In genomic region chr16:12062343-12063003, GRCh38 we compare ENCODE assay signal across 7 cellular contexts.
DNase-seq lines count a peak whose midpoint lies in the region; ATAC-seq and TF ChIP-seq lines count a peak whose summit lies in the region.

No MANE protein-coding gene starts in this region.

- no peak for TF ChIP-seq POLR2A in IMR-90 (IDR thresholded peaks at IDR 0.05; ENCODE audit: low read depth, low read length)
- TF ChIP-seq POLR2A in breast epithelium (IDR thresholded peaks at IDR 0.05) = no peak

- no TSS peak for BruUV-seq in IMR-90 (replicated peaks; lab: Mats Ljungman, UMichigan)

- in situ Hi-C loops in IMR-90 (cut with MboI; ENCODE audit: low sequenced_read_pairs) = no loop called here

- H2BK15ac ChIP-seq in IMR-90 (ENCODE audit: low read depth, low read length) = no peak overlapping the region

- H3K4me2 ChIP-seq in IMR-90 (ENCODE audit: low read depth, low read length) = no peak overlapping the region

- no peak overlapping the region for H3K18ac ChIP-seq in IMR-90 (ENCODE audit: low read depth, low read length)

- no peak overlapping the region for H3K9ac ChIP-seq in IMR-90 (ENCODE audit: low read depth, low read length)

- intact Hi-C loops in IMR-90 (cut with micrococcal nuclease) = loop anchor here (10.0 kb wide), 1 partner anchor 668 kb away; no protein-coding TSS in a partner anchor
- intact Hi-C loops in breast epithelium (cut with DNase I; ENCODE audit: low total_unique reads) = no loop called here
- intact Hi-C loops in left lung (cut with DNase I) = loop anchor here in 1 of 2 donors (10.0 kb wide), 1 partner anchor 658 kb away; no protein-coding TSS in a partner anchor

- H2BK20ac ChIP-seq in IMR-90 (ENCODE audit: low read depth, low read length) = 0 out of 2 replicates have a peak overlapping the region, but pooled peaks have one; percentile 69

- H3K4me1 ChIP-seq in IMR-90 (ENCODE audit: control insufficient read depth, insufficient read depth, low read length) = peaks cover 10% of the 10 kb centered on the region
- no peaks in the 10 kb centered on the region for H3K4me1 ChIP-seq in breast epithelium
- peaks cover 12 to 32% of the 10 kb centered on the region in 2 donors for H3K4me1 ChIP-seq in left lung

- dilution Hi-C loops in IMR-90 (cut with HindIII; ENCODE audit: low sequenced_read_pairs, unreplicated experiment) = no loop called here

- H2AK9ac ChIP-seq in IMR-90 (replicated peaks; ENCODE audit: low read depth, low read length, poor library complexity) = peak overlapping the region; percentile 0

- ATAC-seq in IMR-90 (ENCODE audit: low read depth) = peak; percentile 84
- ATAC-seq in left lung = peak; percentile 94
- no peak for ATAC-seq in HG02610 (IDR thresholded peaks at IDR 0.05; ENCODE audit: unreplicated experiment)

- H3K9me1 ChIP-seq in IMR-90 (ENCODE audit: insufficient read depth, low read length) = peaks cover 25% of the 10 kb centered on the region

- TF ChIP-seq CTCF in IMR-90 (conservative IDR thresholded peaks at IDR 0.05; ENCODE audit: low read depth, low read length) (no peak), breast epithelium (IDR thresholded peaks at IDR 0.05) (no peak), left lung (IDR thresholded peaks at IDR 0.05) (no peak)

- H4K5ac ChIP-seq in IMR-90 (ENCODE audit: low read depth, low read length) = no peak overlapping the region

- peak overlapping the region; percentile 75; the same call in 1 of the 2 replicates for H3K23ac ChIP-seq in IMR-90 (ENCODE audit: low read depth, low read length)

- CTCF ChIA-PET in IMR-90 (lab: Yijun Ruan, JAX) = interaction anchor here (0.6 kb wide), 1 partner anchor 20 kb away, joined by 3 read pairs; no protein-coding TSS in a partner anchor

- H4K8ac ChIP-seq in IMR-90 (ENCODE audit: low read depth in 2 of 2, low read length in 2 of 2) = peak overlapping the region in 1 of 2 experiments; percentile 11; a peak in 1 of 4 replicates

- H3K27ac ChIP-seq in IMR-90 (ENCODE audit: insufficient read depth, low read length) (no peak overlapping the region), breast epithelium (peak overlapping the region; percentile 52 to 90), left lung (peak overlapping the region; percentile 75 to 87)

- POLR2A ChIA-PET in IMR-90 (lab: Charles Lee; ENCODE audit: unreplicated experiment) = no interaction called here

- peak overlapping the region; percentile 76; the same call in 1 of the 2 replicates for H3K14ac ChIP-seq in IMR-90 (replicated peaks; ENCODE audit: low read depth, low read length)

- peak overlapping the region; percentile 13; the same call in 1 of the 2 replicates for H4K91ac ChIP-seq in IMR-90 (ENCODE audit: insufficient read depth, low read depth, low read length)

- H2BK120ac ChIP-seq in IMR-90 (ENCODE audit: low read depth, low read length) = peak overlapping the region; percentile 32

- H4K20me1 ChIP-seq in IMR-90 (ENCODE audit: insufficient read depth, low read length) = peaks cover 4% of the 10 kb centered on the region

- H3K9me3 ChIP-seq in IMR-90 (ENCODE audit: control insufficient read depth, insufficient read depth, low read length) = no peaks in the 10 kb centered on the region
- no peaks in the 10 kb centered on the region for H3K9me3 ChIP-seq in breast epithelium
- no peaks in the 10 kb centered on the region for H3K9me3 ChIP-seq in left lung

- H3K27me3 ChIP-seq in IMR-90 (ENCODE audit: control insufficient read depth, insufficient read depth, low read length) (no peaks in the 10 kb centered on the region), breast epithelium (no peaks in the 10 kb centered on the region), left lung (no peaks in the 10 kb centered on the region)

- H3K36me3 ChIP-seq in IMR-90 (ENCODE audit: control insufficient read depth, insufficient read depth, low read length) (no peaks in the 10 kb centered on the region; the same call in 1 of the 2 replicates), breast epithelium (no peaks in the 10 kb centered on the region), left lung (peaks cover 0 to 4% of the 10 kb centered on the region in 2 donors)

- peak overlapping the region; percentile 43 for H3K4ac ChIP-seq in IMR-90 (ENCODE audit: low read depth, low read length)

- H2BK5ac ChIP-seq in IMR-90 (ENCODE audit: low read depth, low read length, poor library complexity, severe bottlenecking) = peak overlapping the region; percentile 69

- 36% methylated on average over 3 of the region's 10 CpGs; no CpG with 5 or more reads in 1 of the 2 experiments for WGBS in IMR-90 (ENCODE audit: extremely low coverage in 2 of 2, insufficient read length in 1 of 2), 2 experiments

- peak overlapping the region; percentile 78; the same call in 1 of the 2 replicates for H2AK5ac ChIP-seq in IMR-90 (ENCODE audit: low read depth, low read length)

- H2AFZ ChIP-seq in IMR-90 (replicated peaks; ENCODE audit: low read length, poor library complexity) = peak overlapping the region; percentile 58

- no peak overlapping the region for H3K56ac ChIP-seq in IMR-90 (ENCODE audit: extremely low read depth, insufficient read depth, low read length)

- H3K79me1 ChIP-seq in IMR-90 (ENCODE audit: low read depth in 1 of 2, low read length in 2 of 2) = peaks cover 0 to 33% of the 10 kb centered on the region in 2 experiments; a peak in 1 of 4 replicates

- TF ChIP-seq RAD21 in IMR-90 (IDR thresholded peaks at IDR 0.05; ENCODE audit: low read length) = no peak

- peak; percentile 72 for DNase-seq in IMR-90
- peak in 1 of 2 donors; percentile 57 for DNase-seq in breast epithelium (ENCODE audit: low spot score in 2 of 2)
- peak; percentile 87 to 91 for DNase-seq in left lung
- DNase-seq in ureter (ENCODE audit: low spot score) = peak; percentile 70
- DNase-seq in NCI-H146 treated with DMSO at 0.1 percent for 48 hours (lab: John Stamatoyannopoulos, UW; ENCODE audit: unreplicated experiment) = no peak
- DNase-seq in stimulated activated naive CD4-positive, alpha-beta T cell treated with Interleukin-2 at 50 U/mL for 16 hours (lab: John Stamatoyannopoulos, UW) = no peak

- H3K4me3 ChIP-seq in IMR-90 (ENCODE audit: insufficient read depth, low read depth, low read length) (no peak overlapping the region), breast epithelium (no peak overlapping the region), left lung (no peak overlapping the region)

TF ChIP-seq in IMR-90, 13 proteins besides CTCF, POLR2A, EP300 and RAD21:
- TF ChIP-seq USF2 (IDR thresholded peaks at IDR 0.05; ENCODE audit: low read depth, low read length) (peak; percentile 56; the same call in 1 of the 2 replicates), ELK1 (IDR thresholded peaks at IDR 0.05; ENCODE audit: borderline replicate concordance, low read depth, low read length) (no peak), NFE2L2 (IDR thresholded peaks at IDR 0.05; ENCODE audit: low read depth, low read length) (no peak), MXI1 (IDR thresholded peaks at IDR 0.05; ENCODE audit: borderline replicate concordance, low read depth, low read length) (no peak), CEBPB (IDR thresholded peaks at IDR 0.05; ENCODE audit: low read depth, low read length) (peak; percentile 58; the same call in 1 of the 2 replicates), SMC3 (IDR thresholded peaks at IDR 0.05; ENCODE audit: low read depth, low read length) (no peak), MAFK (IDR thresholded peaks at IDR 0.05; ENCODE audit: low read depth, low read length) (no peak), BHLHE40 (IDR thresholded peaks at IDR 0.05; ENCODE audit: low read depth, low read length) (peak; percentile 88), FOS (IDR thresholded peaks at IDR 0.05; ENCODE audit: low read depth, low read length) (no peak), RCOR1 (IDR thresholded peaks at IDR 0.05; ENCODE audit: insufficient replicate concordance, low read length) (peak; percentile 49), MAZ (IDR thresholded peaks at IDR 0.05; ENCODE audit: borderline replicate concordance, low read depth, low read length) (no peak), CHD1 (IDR thresholded peaks at IDR 0.05; ENCODE audit: low read depth, low read length) (no peak), RFX5 (IDR thresholded peaks at IDR 0.05; ENCODE audit: low read depth, low read length) (no peak)

Comparison
In these comparisons a context has a peak if more than half of its experiments do, and no peak if none do; other contexts are left out.
1. DNase-seq: peak in IMR-90 (single experiment), left lung (2 of 2) and ureter (single experiment); none in NCI-H146 treated with DMSO at 0.1 percent for 48 hours (single experiment) and stimulated activated naive CD4-positive, alpha-beta T cell treated with Interleukin-2 at 50 U/mL for 16 hours (single experiment).